Comparison of ENCODE assay signal across 30 cellular contexts in genomic region chr3:7520593-7520992, GRCh38.
"Had no signal": no experiment of that assay in that cellular context is flagged by ENCODE, and none has a peak within 500 bp of the region (broad histone marks: within the 10 kb centered on the region; RNA-seq: fewer than 3 reads in every experiment).

No MANE protein-coding gene starts in this region.

- H3K4me3 ChIP-seq: adrenal gland, body of pancreas, breast epithelium had no signal

- H3K27me3 ChIP-seq: adrenal gland, body of pancreas, brain microvascular endothelial cell, breast epithelium had no signal

- H3K4me1 ChIP-seq: adrenal gland, breast epithelium had no signal

- H3K9me3 ChIP-seq: adrenal gland, body of pancreas had no signal

- H3K36me3 ChIP-seq: adrenal gland, brain microvascular endothelial cell, breast epithelium had no signal

- H3K27ac ChIP-seq: adrenal gland, body of pancreas, brain microvascular endothelial cell, breast epithelium, VCaP had no signal

- DNase-seq: activated B cell treated with CpG ODN at 0.5 μM for 24 hours; activated CD4-positive, alpha-beta memory T cell treated with anti-CD3 and anti-CD28 coated beads for 36 hours; activated CD4-positive, alpha-beta T cell treated with anti-CD3 and anti-CD28 coated beads for 4 hours; activated CD4-positive, alpha-beta T cell treated with anti-CD3 and anti-CD28 coated beads, Interleukin-2, amount 10 ng/mL, durations not matched to agents 24 days and 14 days; activated CD4-positive, alpha-beta T cell treated with anti-CD3 and anti-CD28 coated beads, Interleukin-2, amount 50 U/mL, for 1 hour; activated CD4-positive, alpha-beta T cell treated with anti-CD3 and anti-CD28 coated beads, Interleukin-2, amount 50 U/mL, for 4 hours; activated CD4-positive, CD25-positive, alpha-beta regulatory T cell treated with anti-CD3 and anti-CD28 coated beads, Interleukin-2, amount 50 U/mL, for 72 hours; activated CD8-positive, alpha-beta memory T cell treated with anti-CD3 and anti-CD28 coated beads, Interleukin-2, amount 50 U/mL, for 4 hours; activated CD8-positive, alpha-beta T cell treated with anti-CD3 and anti-CD28 coated beads for 36 hours; activated effector memory CD4-positive, alpha-beta T cell treated with anti-CD3 and anti-CD28 coated beads, Interleukin-2, amount 50 U/mL, for 16 hours; activated gamma-delta T cell treated with Interleukin-2 at 50 U/mL for 16 hours; activated naive CD4-positive, alpha-beta T cell; activated naive CD4-positive, alpha-beta T cell treated with anti-CD3 and anti-CD28 coated beads for 36 hours; activated naive CD4-positive, alpha-beta T cell treated with anti-CD3 and anti-CD28 coated beads, Interleukin-2, amount 50 U/mL, for 16 hours; activated naive CD8-positive, alpha-beta T cell treated with anti-CD3 and anti-CD28 coated beads for 36 hours; activated T-cell treated with anti-CD3 and anti-CD28 coated beads for 4 hours; activated T-cell treated with anti-CD3 and anti-CD28 coated beads, Interleukin-2, amount 50 U/mL, for 1 hour; activated T-cell treated with anti-CD3 and anti-CD28 coated beads, Interleukin-2, amount 50 U/mL, for 4 hours; activated T-cell treated with anti-CD3 and anti-CD28 coated beads, Interleukin-2, amount 50 U/mL, for 72 hours; adrenal gland; amniotic stem cell; aorta; body of pancreas; brain microvascular endothelial cell; central memory CD4-positive, alpha-beta T cell; T-helper 1 cell; T-helper 2 cell; T-helper 9 cell had no signal
